12 cellular contexts compared by ENCODE assay signal in the genomic region with DNA sequence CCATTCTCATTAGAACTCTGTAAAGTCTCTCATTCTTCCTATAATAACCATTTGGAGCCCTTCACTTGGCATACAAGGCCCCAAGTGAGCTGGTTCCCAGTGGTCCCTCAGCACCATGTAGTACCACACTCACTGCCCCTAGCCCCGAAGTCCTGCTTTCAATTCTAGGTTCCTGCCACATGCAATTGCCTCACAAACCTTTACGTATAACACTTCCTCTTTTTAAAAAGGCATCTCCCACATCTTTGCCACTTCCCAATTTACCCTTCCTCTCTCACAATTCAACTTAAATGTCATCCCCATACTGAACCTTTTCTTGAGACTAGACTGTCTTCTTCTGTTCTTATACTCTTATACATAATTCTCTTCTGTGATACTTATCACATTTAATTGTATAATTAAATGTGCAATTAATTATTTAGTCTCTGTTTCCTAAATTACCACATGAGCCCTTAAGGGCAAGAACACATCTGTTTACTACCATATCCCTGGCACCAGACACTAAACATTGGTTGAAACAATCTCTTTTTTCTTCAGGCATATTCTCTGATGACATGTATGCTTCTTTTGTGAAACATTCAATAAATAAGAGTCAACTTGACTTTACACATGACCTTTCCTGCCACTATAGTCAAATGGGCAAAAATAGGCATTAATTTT.
DNase-seq lines count a peak whose midpoint lies in the region; ATAC-seq and TF ChIP-seq lines count a peak whose summit lies in the region.
"Had no signal": no experiment of that assay in that cellular context is flagged by ENCODE, and none has a peak within 500 bp of the region (broad histone marks: within the 10 kb centered on the region; RNA-seq: fewer than 3 reads in every experiment).

No MANE protein-coding gene starts in this region.

- H3K27me3 Mint-ChIP-seq in activated naive CD8-positive, alpha-beta T cell treated with anti-CD3 and anti-CD28 coated beads for 36 hours, result no peaks in the 10 kb centered on the region
- H3K27me3 Mint-ChIP-seq: activated CD4-positive, alpha-beta T cell treated with anti-CD3 and anti-CD28 coated beads, Interleukin-2, amount 10 ng/mL, durations not matched to agents 7 days and 5 days; progenitor cell of endocrine pancreas had no signal

- no peaks in the 10 kb centered on the region for H3K4me1 ChIP-seq in Panc1 (ENCODE audit: control insufficient read depth, insufficient read depth, low read length)

- H3K27ac ChIP-seq in Panc1 (ENCODE audit: low read length), result peak overlapping the region; percentile 29; the same call in 1 of the 2 replicates

- no peaks in the 10 kb centered on the region for H3K9me3 ChIP-seq in Panc1 (ENCODE audit: control insufficient read depth, insufficient read depth, low read depth, low read length)

- H3K27me3 ChIP-seq in Panc1 (ENCODE audit: control insufficient read depth, insufficient read depth, low read length), result no peaks in the 10 kb centered on the region

- POLR2A ChIA-PET in Panc1 (lab: Charles Lee), result no interaction called here

- DNase-seq in Panc1 (ENCODE audit: low read depth, low spot score) (no peak), midbrain (lab: John Stamatoyannopoulos, UW) (peak; percentile 27), glomerular visceral epithelial cell (ENCODE audit: extremely low spot score) (no peak), DMS114 treated with DMSO at 0.1 percent for 48 hours (lab: John Stamatoyannopoulos, UW; ENCODE audit: unreplicated experiment) (no peak)
- no peak for DNase-seq in activated naive CD8-positive, alpha-beta T cell treated with anti-CD3 and anti-CD28 coated beads for 36 hours
- DNase-seq in activated CD4-positive, alpha-beta T cell treated with anti-CD3 and anti-CD28 coated beads for 4 hours, result no peak
- DNase-seq: activated CD4-positive, alpha-beta T cell treated with anti-CD3 and anti-CD28 coated beads, Interleukin-2, amount 10 ng/mL, durations not matched to agents 7 days and 5 days; DMS53 had no signal

- no peak overlapping the region for H3K4me3 ChIP-seq in Panc1 (ENCODE audit: low read depth in 2 of 2, low read length in 2 of 2)

- H3K4me1 Mint-ChIP-seq in activated naive CD8-positive, alpha-beta T cell treated with anti-CD3 and anti-CD28 coated beads for 36 hours, result peaks cover 3% of the 10 kb centered on the region
- H3K4me1 Mint-ChIP-seq: activated CD4-positive, alpha-beta T cell treated with anti-CD3 and anti-CD28 coated beads, Interleukin-2, amount 10 ng/mL, durations not matched to agents 7 days and 5 days had no signal

- no peaks in the 10 kb centered on the region for H3K9me3 Mint-ChIP-seq in activated naive CD8-positive, alpha-beta T cell treated with anti-CD3 and anti-CD28 coated beads for 36 hours
- H3K9me3 Mint-ChIP-seq: activated CD4-positive, alpha-beta T cell treated with anti-CD3 and anti-CD28 coated beads, Interleukin-2, amount 10 ng/mL, durations not matched to agents 7 days and 5 days; brain had no signal

- H3K36me3 Mint-ChIP-seq in activated naive CD8-positive, alpha-beta T cell treated with anti-CD3 and anti-CD28 coated beads for 36 hours, result no peaks in the 10 kb centered on the region
- H3K36me3 Mint-ChIP-seq: brain had no signal

- CTCF ChIA-PET in Panc1 (lab: Charles Lee), result no interaction called here

- no peak overlapping the region for H3K4me3 Mint-ChIP-seq in activated naive CD8-positive, alpha-beta T cell treated with anti-CD3 and anti-CD28 coated beads for 36 hours
- H3K4me3 Mint-ChIP-seq: activated CD4-positive, alpha-beta T cell treated with anti-CD3 and anti-CD28 coated beads, Interleukin-2, amount 10 ng/mL, durations not matched to agents 7 days and 5 days; brain had no signal

- no peak for TF ChIP-seq CTCF in Panc1 (IDR thresholded peaks at IDR 0.05)

- intact Hi-C loops in Panc1 (cut with micrococcal nuclease; ENCODE audit: unreplicated experiment), result no loop called here

- ATAC-seq in GM18861 (IDR thresholded peaks at IDR 0.05; ENCODE audit: unreplicated experiment), result peak; percentile 43
- peak; percentile 46 for ATAC-seq in HG02884 (IDR thresholded peaks at IDR 0.05; ENCODE audit: unreplicated experiment)
- ATAC-seq in Panc1, result no peak

- no peak overlapping the region for H3K27ac Mint-ChIP-seq in activated naive CD8-positive, alpha-beta T cell treated with anti-CD3 and anti-CD28 coated beads for 36 hours
- H3K27ac Mint-ChIP-seq: activated CD4-positive, alpha-beta T cell treated with anti-CD3 and anti-CD28 coated beads, Interleukin-2, amount 10 ng/mL, durations not matched to agents 7 days and 5 days; progenitor cell of endocrine pancreas had no signal

- H3K36me3 ChIP-seq in Panc1 (ENCODE audit: control insufficient read depth, insufficient read depth, low read length), result no peaks in the 10 kb centered on the region; the same call in 1 of the 2 replicates

- BruUV-seq in Panc1 (replicated peaks; lab: Mats Ljungman, UMichigan), result no TSS peak

- in situ Hi-C loops in Panc1 (cut with HindIII; ENCODE audit: low pct_unique_long_range_greater_than_20kb, low sequenced_read_pairs), result no loop called here
